In genomic region chr11:96306600-96306932, GRCh38 we compare ENCODE assay signal across 9 cellular contexts. TPM values are rescaled to one million over a fixed set of nuclear protein-coding genes. Genes with fewer than 3 reads are reported as not detected.
DNase-seq lines count a peak whose midpoint lies in the region; ATAC-seq, FAIRE-seq and TF ChIP-seq lines count a peak whose summit lies in the region.
"Had no signal": no experiment of that assay in that cellular context is flagged by ENCODE, and none has a peak within 500 bp of the region (broad histone marks: within the 10 kb centered on the region; RNA-seq: fewer than 3 reads in every experiment).

No MANE protein-coding gene starts in this region.

- H2AFZ ChIP-seq in PC-3 (ENCODE audit: low read length) = 0 out of 2 replicates have a peak overlapping the region, but pooled peaks have one; percentile 6

- peaks cover 65% of the 10 kb centered on the region for H3K79me2 ChIP-seq in PC-3 (ENCODE audit: low read length)

- intact Hi-C loops in PC-3 (cut with micrococcal nuclease) (loop anchor here (2.0 kb wide), 2 partner anchors 34 to 516 kb away; partner anchors contain the start of gene CEP57), pancreas (cut with DNase I) (no loop called here)

- H3K4me1 ChIP-seq in PC-3 (ENCODE audit: insufficient read depth, low read length) (peaks cover 87% of the 10 kb centered on the region), pancreas (peaks cover 14 to 49% (median 17%) of the 10 kb centered on the region in 3 donors)

- no peak for TF ChIP-seq CTCF in AG04450 (IDR thresholded peaks at IDR 0.05; ENCODE audit: low read depth, low read length)
- no peak for TF ChIP-seq CTCF in PC-3 (conservative IDR thresholded peaks at IDR 0.05; ENCODE audit: low read depth, low read length)
- TF ChIP-seq CTCF in epithelial cell of proximal tubule (conservative IDR thresholded peaks at IDR 0.05; ENCODE audit: low read depth, low read length) = no peak
- TF ChIP-seq CTCF in pancreas (IDR thresholded peaks at IDR 0.05) = no peak

- peak overlapping the region; percentile 86 for H3K4me2 ChIP-seq in PC-3 (ENCODE audit: low read length)

- H3K27me3 ChIP-seq in AG04450 (ENCODE audit: control insufficient read depth, insufficient read depth, low read length) = no peaks in the 10 kb centered on the region
- H3K27me3 ChIP-seq in PC-3 (ENCODE audit: low read length) = no peaks in the 10 kb centered on the region
- H3K27me3 ChIP-seq in pancreas = no peaks in the 10 kb centered on the region
- no peaks in the 10 kb centered on the region for H3K27me3 ChIP-seq in H7 (ENCODE audit: control insufficient read depth, insufficient read depth, low read length)

- H3K27ac ChIP-seq in AG04450 (ENCODE audit: low read depth, low read length) (peak overlapping the region; percentile 93), PC-3 (ENCODE audit: low read length) (peak overlapping the region; percentile 96), pancreas (peak overlapping the region in 3 of 4 donors; percentile 53 to 80 (median 80))

- 5 to 11% methylated on average over 3 of the region's 3 CpGs for WGBS in pancreas, 2 donors

- FAIRE-seq in pancreas (lab: Jason Lieb, UNC) = no peak
- FAIRE-seq: D721Med had no signal

- BruUV-seq in PC-3 (replicated peaks; lab: Mats Ljungman, UMichigan) = TSS peak; percentile 80

- no peak for DNase-seq in AG04450 (ENCODE audit: low read depth, low spot score)
- DNase-seq in PC-3 = no peak
- DNase-seq in epithelial cell of proximal tubule (ENCODE audit: low read depth) = no peak
- no peak for DNase-seq in pancreas
- DNase-seq in AG08395 (ENCODE audit: low spot score) = no peak
- DNase-seq in NCI-H187 treated with DMSO at 0.1 percent for 48 hours (lab: John Stamatoyannopoulos, UW) = no peak
- DNase-seq in H7 = no peak
- DNase-seq in GM19240 (ENCODE audit: insufficient read length, low spot score) = no peak

- CTCF ChIA-PET in AG04450 (lab: Charles Lee) = interaction anchor here (0.9 to 9.9 kb wide), 3 partner anchors 13 to 35 kb away, joined by 3 to 63 read pairs (median 3); partner anchors contain the start of gene MAML2
- CTCF ChIA-PET in PC-3 (lab: Charles Lee) = interaction anchor here (1.1 to 2.0 kb wide), 2 partner anchors 37 to 162 kb away, joined by 4 to 11 read pairs; partner anchors contain the start of gene MAML2

- no peaks in the 10 kb centered on the region for H3K9me2 ChIP-seq in PC-3 (replicated peaks; ENCODE audit: low read length)

- H3K9ac ChIP-seq in PC-3 (ENCODE audit: low read length) = peak overlapping the region; percentile 90

- ATAC-seq in PC-3 (no peak), pancreas (no peak)

- H3K36me3 ChIP-seq in PC-3 (ENCODE audit: low read depth, low read length) (no peaks in the 10 kb centered on the region), pancreas (no peaks in the 10 kb centered on the region), H7 (replicated peaks; ENCODE audit: control insufficient read depth, insufficient read depth, low read length) (no peaks in the 10 kb centered on the region)

- no peaks in the 10 kb centered on the region for H3K9me3 ChIP-seq in AG04450 (ENCODE audit: control insufficient read depth, insufficient read depth, low read length)
- H3K9me3 ChIP-seq in PC-3 (ENCODE audit: low read length) = no peaks in the 10 kb centered on the region
- H3K9me3 ChIP-seq in pancreas = no peaks in the 10 kb centered on the region

- no peaks in the 10 kb centered on the region for H4K20me1 ChIP-seq in PC-3 (ENCODE audit: low read length)

- POLR2A ChIA-PET in AG04450 (lab: Yijun Ruan, JAX) = interaction anchor here (0.7 to 2.3 kb wide), 7 partner anchors 26 to 442 kb away, joined by 3 to 6 read pairs (median 3); partner anchors contain the start of gene MAML2
- POLR2A ChIA-PET in PC-3 (lab: Charles Lee; ENCODE audit: unreplicated experiment) = interaction anchor here (0.6 to 1.0 kb wide), 5 partner anchors 32 to 477 kb away, joined by 5 to 11 read pairs (median 7); partner anchors contain the start of genes CCDC82, JRKL and MAML2

- H3K4me3 ChIP-seq in AG04450 (ENCODE audit: low read depth, low read length) = peak overlapping the region; percentile 38
- peak overlapping the region; percentile 53 for H3K4me3 ChIP-seq in PC-3 (ENCODE audit: low read length)
- peak overlapping the region; percentile 21 for H3K4me3 ChIP-seq in epithelial cell of proximal tubule (ENCODE audit: low read depth, low read length)
- H3K4me3 ChIP-seq in pancreas = peak overlapping the region in 1 of 4 donors; percentile 8
- H3K4me3 ChIP-seq in H7 (ENCODE audit: insufficient read depth, low read depth, low read length) = no peak overlapping the region

- peaks cover 23% of the 10 kb centered on the region for H3F3A ChIP-seq in PC-3 (ENCODE audit: low read length, unreplicated experiment)

RNA-seq across cellular contexts. Expression of gene MAML2, which starts 36.4 kb away (rescaled TPM):
- 23.0 TPM in 2 replicates for polyA plus RNA-seq in AG04450 (2011; rRNA removed)
- polyA minus RNA-seq in AG04450 (2011; rRNA and poly(A)+ RNA removed) = 55.4 and 56.9 TPM in 2 replicates
- 10.3 and 10.9 TPM in 2 replicates for total RNA-seq in PC-3 (2014; rRNA removed)
- 4.9 and 5.1 TPM in 2 replicates for total RNA-seq in epithelial cell of proximal tubule
- 10 to 100 TPM in 1 of 6 donors, 1 to 10 TPM in 5; 3.1 to 11.8 (median 4.9) TPM for total RNA-seq in pancreas
- 1 to 10 TPM; 2.4 to 3.2 TPM for polyA plus RNA-seq in pancreas
- total RNA-seq in H7 (2014; rRNA removed; shearing (Covaris generic)) = 3.6 and 5.8 TPM in 2 replicates
